ENCODE assay signal across 12 cellular contexts in genomic region chr10:23412223-23412622, GRCh38. TPM values are rescaled to one million over a fixed set of nuclear protein-coding genes. Genes with fewer than 3 reads are reported as not detected.
A peak's percentile ranks its signal among the peaks of the same experiment; 100 is the strongest.
DNase-seq lines count a peak whose midpoint lies in the region; ATAC-seq and TF ChIP-seq lines count a peak whose summit lies in the region.
"Had no signal": no experiment of that assay in that cellular context is flagged by ENCODE, and none has a peak within 500 bp of the region (broad histone marks: within the 10 kb centered on the region; RNA-seq: fewer than 3 reads in every experiment).

No MANE protein-coding gene starts in this region.

- H3K36me3 ChIP-seq in naive thymus-derived CD4-positive, alpha-beta T cell (ENCODE audit: control insufficient read depth in 2 of 3, insufficient read depth in 3 of 3, low read length in 3 of 3): no peaks in the 10 kb centered on the region
- H3K36me3 ChIP-seq: uterus had no signal

- ATAC-seq in HG02798 (IDR thresholded peaks at IDR 0.05; ENCODE audit: poor library complexity, unreplicated experiment) (peak; percentile 32), HG03025 (IDR thresholded peaks at IDR 0.05; ENCODE audit: low FRiP score, unreplicated experiment) (no peak), GM18498 (IDR thresholded peaks at IDR 0.05; ENCODE audit: unreplicated experiment) (no peak)
- peak; percentile 92 to 95 for ATAC-seq in activated T-cell treated with anti-CD3 and anti-CD28 coated beads, Interleukin-2, amount 50 U/mL, for 72 hours (replicated peaks in 1 of 2)
- ATAC-seq in naive thymus-derived CD4-positive, alpha-beta T cell: peak; percentile 69
- ATAC-seq: effector memory CD8-positive, alpha-beta T cell had no signal

- POLR2A ChIA-PET in naive thymus-derived CD4-positive, alpha-beta T cell (lab: Charles Lee): no interaction called here

- no peaks in the 10 kb centered on the region for H3K9me3 Mint-ChIP-seq in activated T-cell treated with anti-CD3 and anti-CD28 coated beads, Interleukin-2, amount 50 U/mL, for 72 hours
- H3K9me3 Mint-ChIP-seq in naive thymus-derived CD4-positive, alpha-beta T cell: no peaks in the 10 kb centered on the region
- H3K9me3 Mint-ChIP-seq: activated CD4-positive, alpha-beta T cell treated with anti-CD3 and anti-CD28 coated beads, Interleukin-2, amount 10 ng/mL, durations not matched to agents 7 days and 5 days; effector memory CD8-positive, alpha-beta T cell had no signal

- H3K27ac ChIP-seq in naive thymus-derived CD4-positive, alpha-beta T cell (ENCODE audit: low read depth, low read length): no peak overlapping the region
- H3K27ac ChIP-seq: uterus had no signal

- H3K27me3 Mint-ChIP-seq in activated T-cell treated with anti-CD3 and anti-CD28 coated beads, Interleukin-2, amount 50 U/mL, for 72 hours (ENCODE audit: low read depth): no peaks in the 10 kb centered on the region
- peaks cover 0 to 11% (median 0%) of the 10 kb centered on the region in 5 donors for H3K27me3 Mint-ChIP-seq in naive thymus-derived CD4-positive, alpha-beta T cell
- H3K27me3 Mint-ChIP-seq: activated CD4-positive, alpha-beta T cell treated with anti-CD3 and anti-CD28 coated beads, Interleukin-2, amount 10 ng/mL, durations not matched to agents 7 days and 5 days had no signal

- H3K9me3 ChIP-seq in naive thymus-derived CD4-positive, alpha-beta T cell (ENCODE audit: control insufficient read depth in 2 of 3, low read length in 3 of 3): no peaks in the 10 kb centered on the region
- H3K9me3 ChIP-seq: uterus had no signal

- peak overlapping the region; percentile 48 to 69 for H3K4me3 Mint-ChIP-seq in activated T-cell treated with anti-CD3 and anti-CD28 coated beads, Interleukin-2, amount 50 U/mL, for 72 hours
- peak overlapping the region in 1 of 10 donors; percentile 5 for H3K4me3 Mint-ChIP-seq in naive thymus-derived CD4-positive, alpha-beta T cell
- H3K4me3 Mint-ChIP-seq: activated CD4-positive, alpha-beta T cell treated with anti-CD3 and anti-CD28 coated beads, Interleukin-2, amount 10 ng/mL, durations not matched to agents 7 days and 5 days; effector memory CD8-positive, alpha-beta T cell had no signal

- TF ChIP-seq CTCF in GM12865 (IDR thresholded peaks at IDR 0.05; ENCODE audit: insufficient read depth, low read depth, low read length, missing control alignments): no peak

- peaks cover 31% of the 10 kb centered on the region for H3K4me1 Mint-ChIP-seq in activated T-cell treated with anti-CD3 and anti-CD28 coated beads, Interleukin-2, amount 50 U/mL, for 72 hours (ENCODE audit: low read depth)
- peaks cover 0 to 8% (median 0%) of the 10 kb centered on the region in 7 donors for H3K4me1 Mint-ChIP-seq in naive thymus-derived CD4-positive, alpha-beta T cell

- DNase-seq in GM12865 (ENCODE audit: low read depth) (peak; percentile 18), NCI-H748 treated with DMSO at 0.1 percent for 48 hours (lab: John Stamatoyannopoulos, UW) (no peak)
- peak; percentile 27 to 33 for DNase-seq in activated T-cell treated with anti-CD3 and anti-CD28 coated beads, Interleukin-2, amount 50 U/mL, for 72 hours
- DNase-seq in naive thymus-derived CD4-positive, alpha-beta T cell: no peak
- DNase-seq in central memory CD4-positive, alpha-beta T cell: no peak
- DNase-seq: activated CD4-positive, alpha-beta T cell treated with anti-CD3 and anti-CD28 coated beads, Interleukin-2, amount 10 ng/mL, durations not matched to agents 7 days and 5 days; effector memory CD8-positive, alpha-beta T cell; left cardiac atrium; uterus had no signal

- H3K27ac Mint-ChIP-seq in activated T-cell treated with anti-CD3 and anti-CD28 coated beads, Interleukin-2, amount 50 U/mL, for 72 hours: peak overlapping the region; percentile 82
- no peak overlapping the region for H3K27ac Mint-ChIP-seq in naive thymus-derived CD4-positive, alpha-beta T cell
- H3K27ac Mint-ChIP-seq: activated CD4-positive, alpha-beta T cell treated with anti-CD3 and anti-CD28 coated beads, Interleukin-2, amount 10 ng/mL, durations not matched to agents 7 days and 5 days; effector memory CD8-positive, alpha-beta T cell had no signal

- peaks cover 0 to 2% of the 10 kb centered on the region in 2 donors for H3K36me3 Mint-ChIP-seq in activated T-cell treated with anti-CD3 and anti-CD28 coated beads, Interleukin-2, amount 50 U/mL, for 72 hours (ENCODE audit: insufficient read depth in 2 of 2)
- H3K36me3 Mint-ChIP-seq in naive thymus-derived CD4-positive, alpha-beta T cell: no peaks in the 10 kb centered on the region

- H3K4me1 ChIP-seq in naive thymus-derived CD4-positive, alpha-beta T cell (ENCODE audit: control insufficient read depth in 2 of 2, insufficient read depth in 2 of 2, low read length in 2 of 2): no peaks in the 10 kb centered on the region
- H3K4me1 ChIP-seq: uterus had no signal

- H3K4me3 ChIP-seq in GM12865 (ENCODE audit: low read depth, low read length): no peak overlapping the region
- H3K4me3 ChIP-seq in naive thymus-derived CD4-positive, alpha-beta T cell (ENCODE audit: low read length): no peak overlapping the region
- H3K4me3 ChIP-seq: uterus had no signal

- H3K27me3 ChIP-seq in naive thymus-derived CD4-positive, alpha-beta T cell (ENCODE audit: control insufficient read depth in 2 of 2, insufficient read depth in 2 of 2, low read length in 2 of 2): no peaks in the 10 kb centered on the region
- H3K27me3 ChIP-seq: uterus had no signal

- intact Hi-C loops in naive thymus-derived CD4-positive, alpha-beta T cell (cut with micrococcal nuclease): loop anchor here in 1 of 2 donors (5.0 kb wide), 1 partner anchor 35 kb away; no protein-coding TSS in a partner anchor

- CTCF ChIA-PET in naive thymus-derived CD4-positive, alpha-beta T cell (lab: Charles Lee): no interaction called here

RNA-seq across cellular contexts. Expression of gene OTUD1, which starts 26.7 kb away (rescaled TPM):
- total RNA-seq in activated T-cell treated with anti-CD3 and anti-CD28 coated beads, Interleukin-2, amount 50 U/mL, for 72 hours: 10 to 100 TPM; 13.3 to 18.4 TPM
- total RNA-seq in naive thymus-derived CD4-positive, alpha-beta T cell: 100 to 1,000 TPM in 1 of 5 experiments, 10 to 100 TPM in 4; 20.7 to 118 (median 44.5) TPM
- polyA plus RNA-seq in naive thymus-derived CD4-positive, alpha-beta T cell: 1 to 10 TPM; 8.1 to 8.7 TPM

Comparison
In these comparisons a context has a peak if more than half of its experiments do, and no peak if none do; other contexts are left out.
1. DNase-seq: peak in GM12865 (single experiment) and activated T-cell treated with anti-CD3 and anti-CD28 coated beads, Interleukin-2, amount 50 U/mL, for 72 hours (2 of 2); none in naive thymus-derived CD4-positive, alpha-beta T cell (0 of 9), central memory CD4-positive, alpha-beta T cell (single experiment) and NCI-H748 treated with DMSO at 0.1 percent for 48 hours (single experiment).
2. ATAC-seq: peak in HG02798 (single experiment), activated T-cell treated with anti-CD3 and anti-CD28 coated beads, Interleukin-2, amount 50 U/mL, for 72 hours (2 of 2) and naive thymus-derived CD4-positive, alpha-beta T cell (single experiment); none in HG03025 (single experiment) and GM18498 (single experiment).